In genomic region chr18:39205565-39205964, GRCh38 we compare ENCODE assay signal across 31 cellular contexts.
DNase-seq lines count a peak whose midpoint lies in the region; ATAC-seq, FAIRE-seq and TF ChIP-seq lines count a peak whose summit lies in the region.
"Had no signal": no experiment of that assay in that cellular context is flagged by ENCODE, and none has a peak within 500 bp of the region (broad histone marks: within the 10 kb centered on the region; RNA-seq: fewer than 3 reads in every experiment).

No MANE protein-coding gene starts in this region.

- H3K9me3 ChIP-seq in HepG2 (ENCODE audit: low read length) (no peaks in the 10 kb centered on the region), right lobe of liver (no peaks in the 10 kb centered on the region)
- H3K9me3 ChIP-seq: A549, MG63 had no signal

- TF ChIP-seq CTCF in HepG2 (CRISPR knock-in tag; IDR thresholded peaks at IDR 0.05) (no peak), right lobe of liver (IDR thresholded peaks at IDR 0.05) (no peak), epithelial cell of esophagus (IDR thresholded peaks at IDR 0.05; ENCODE audit: insufficient read depth, low read depth, low read length, missing control alignments) (no peak)

- H3K79me2 ChIP-seq in HepG2 (ENCODE audit: insufficient read depth, low read length): no peaks in the 10 kb centered on the region
- H3K79me2 ChIP-seq: parathyroid adenoma had no signal

- TF ChIP-seq POLR2A in HepG2 (IDR thresholded peaks at IDR 0.05; ENCODE audit: insufficient read depth in 1 of 2, low read depth in 2 of 2, low read length in 2 of 2) (no peak), right lobe of liver (IDR thresholded peaks at IDR 0.05) (no peak)

- H3K4me3 ChIP-seq in HepG2 (replicated peaks in 1 of 3; ENCODE audit: insufficient read depth in 1 of 3, low read depth in 2 of 3, low read length in 3 of 3) (no peak overlapping the region), right lobe of liver (no peak overlapping the region), epithelial cell of esophagus (ENCODE audit: low read length) (no peak overlapping the region)
- H3K4me3 ChIP-seq: A549, K562, MG63 had no signal

- H3K27ac ChIP-seq in HepG2 (ENCODE audit: extremely low read length, insufficient read depth, low read length) (peak overlapping the region; percentile 7), right lobe of liver (no peak overlapping the region)
- H3K27ac ChIP-seq: A549, parathyroid adenoma had no signal

- no TSS peak for BruUV-seq in HepG2 (replicated peaks; lab: Mats Ljungman, UMichigan)

- peak; percentile 3 for DNase-seq in HepG2 (ENCODE audit: low spot score)
- DNase-seq in right lobe of liver: no peak
- peak; percentile 77 for DNase-seq in M059J (ENCODE audit: low read depth)
- peak; percentile 69 for DNase-seq in epithelial cell of esophagus (ENCODE audit: low read depth)
- no peak for DNase-seq in stimulated activated effector memory CD8-positive, alpha-beta T cell treated with anti-CD3 and anti-CD28 coated beads, Interleukin-12 subunit alpha, Interleukin-12 subunit beta, amount 100 ng/mL, for 72 hours (ENCODE audit: low spot score in 2 of 2)
- no peak for DNase-seq in OCI-M2 (lab: John Stamatoyannopoulos, UW; ENCODE audit: unreplicated experiment)
- no peak for DNase-seq in amniotic stem cell (lab: John Stamatoyannopoulos, UW)
- DNase-seq: activated CD8-positive, alpha-beta memory T cell treated with anti-CD3 and anti-CD28 coated beads for 24 hours; activated effector memory CD4-positive, alpha-beta T cell treated with anti-CD3 and anti-CD28 coated beads, Interleukin-2, amount 50 U/mL, for 16 hours; AML-193; CD8-positive, alpha-beta T cell; cerebellar nuclear complex; DMS53; GOT3; MG63; NCI-H1417; NCI-H2081 treated with DMSO at 0.1 percent for 48 hours; NCI-H345; NCI-H774; OCI-M1; right cardiac atrium; stimulated activated CD4-positive, alpha-beta T cell treated with anti-CD3 and anti-CD28 coated beads, Interleukin-2, amount 100 ng/mL, for 48 hours; substantia nigra had no signal

- H3K9me3 Mint-ChIP-seq in stimulated activated effector memory CD8-positive, alpha-beta T cell treated with anti-CD3 and anti-CD28 coated beads, Interleukin-12 subunit alpha, Interleukin-12 subunit beta, amount 100 ng/mL, for 72 hours: peaks cover 7% of the 10 kb centered on the region

- intact Hi-C loops in HepG2 (cut with micrococcal nuclease; ENCODE audit: unreplicated experiment) (no loop called here), right lobe of liver (cut with DNase I) (no loop called here)

- H3K36me3 Mint-ChIP-seq in stimulated activated effector memory CD8-positive, alpha-beta T cell treated with anti-CD3 and anti-CD28 coated beads, Interleukin-12 subunit alpha, Interleukin-12 subunit beta, amount 100 ng/mL, for 72 hours: no peaks in the 10 kb centered on the region
- H3K36me3 Mint-ChIP-seq: CD8-positive, alpha-beta T cell; type B pancreatic cell had no signal

- no peak overlapping the region for H3K4me3 Mint-ChIP-seq in stimulated activated effector memory CD8-positive, alpha-beta T cell treated with anti-CD3 and anti-CD28 coated beads, Interleukin-12 subunit alpha, Interleukin-12 subunit beta, amount 100 ng/mL, for 72 hours
- H3K4me3 Mint-ChIP-seq: CD8-positive, alpha-beta T cell; neural crest cell; type B pancreatic cell had no signal

- in situ Hi-C loops in HepG2 (cut with HindIII; ENCODE audit: extremely low pct_ligation_motif_present, low pct_unique_long_range_greater_than_20kb): no loop called here

- H3K27ac Mint-ChIP-seq in stimulated activated effector memory CD8-positive, alpha-beta T cell treated with anti-CD3 and anti-CD28 coated beads, Interleukin-12 subunit alpha, Interleukin-12 subunit beta, amount 100 ng/mL, for 72 hours: no peak overlapping the region
- H3K27ac Mint-ChIP-seq: CD8-positive, alpha-beta T cell; type B pancreatic cell had no signal

- no peaks in the 10 kb centered on the region for H4K20me1 ChIP-seq in HepG2 (ENCODE audit: insufficient read depth, low read length)

- WGBS in HepG2 (ENCODE audit: low lambda C conversion rate): 6% methylated on average over 4 of the region's 4 CpGs
- 39% methylated on average over 4 of the region's 4 CpGs for WGBS in right lobe of liver (ENCODE audit: insufficient coverage, low coverage, low lambda C conversion rate, missing lambda C conversion rate)

- H3K27me3 ChIP-seq in HepG2 (ENCODE audit: control insufficient read depth in 1 of 2, insufficient read depth in 2 of 2, low read length in 2 of 2) (no peaks in the 10 kb centered on the region), right lobe of liver (no peaks in the 10 kb centered on the region)
- H3K27me3 ChIP-seq: MG63 had no signal

- no peaks in the 10 kb centered on the region for H3K36me3 ChIP-seq in HepG2 (replicated peaks in 1 of 2; ENCODE audit: control insufficient read depth in 1 of 2, insufficient read depth in 2 of 2, low read length in 2 of 2)
- H3K36me3 ChIP-seq in right lobe of liver: no peaks in the 10 kb centered on the region
- H3K36me3 ChIP-seq: MG63 had no signal

- FAIRE-seq in HepG2 (lab: Jason Lieb, UNC): no peak
- FAIRE-seq: A549, G401.6, GM18507, K562 had no signal

- TF ChIP-seq RAD21 in HepG2 (CRISPR knock-in tag; IDR thresholded peaks at IDR 0.05): no peak

- H2AFZ ChIP-seq in HepG2 (ENCODE audit: low read length): no peak overlapping the region
- H2AFZ ChIP-seq: parathyroid adenoma had no signal

- POLR2A ChIA-PET in HepG2 (lab: Yijun Ruan, JAX): no interaction called here

- no peaks in the 10 kb centered on the region for H3K4me1 Mint-ChIP-seq in stimulated activated effector memory CD8-positive, alpha-beta T cell treated with anti-CD3 and anti-CD28 coated beads, Interleukin-12 subunit alpha, Interleukin-12 subunit beta, amount 100 ng/mL, for 72 hours
- H3K4me1 Mint-ChIP-seq: neural crest cell had no signal

- H3K9ac ChIP-seq in HepG2 (ENCODE audit: insufficient read depth, low read depth, low read length): no peak overlapping the region
- H3K9ac ChIP-seq: parathyroid adenoma had no signal

- H3K4me1 ChIP-seq in HepG2 (ENCODE audit: insufficient read depth, low read length): peaks cover 20% of the 10 kb centered on the region
- H3K4me1 ChIP-seq in right lobe of liver: no peaks in the 10 kb centered on the region
- H3K4me1 ChIP-seq: A549, parathyroid adenoma had no signal

- 0 out of 2 replicates have a peak overlapping the region, but pooled peaks have one; percentile 14 for H3K4me2 ChIP-seq in HepG2 (ENCODE audit: low read depth, low read length)
- H3K4me2 ChIP-seq: A549 had no signal

- no peak for TF ChIP-seq EP300 in HepG2 (IDR thresholded peaks at IDR 0.05; ENCODE audit: low read depth in 2 of 2, low read length in 2 of 2)
- TF ChIP-seq EP300 in HepG2 (CRISPR knock-in tag; IDR thresholded peaks at IDR 0.05; ENCODE audit: borderline replicate concordance): no peak

- CTCF ChIA-PET in HepG2 (lab: Yijun Ruan, JAX; ENCODE audit: low intra/inter-chr PET ratio, low total read pairs): no interaction called here

- ATAC-seq in HepG2 (peak; percentile 62), right lobe of liver (no peak), HG02938 (IDR thresholded peaks at IDR 0.05; ENCODE audit: unreplicated experiment) (no peak)
- ATAC-seq in stimulated activated effector memory CD8-positive, alpha-beta T cell treated with anti-CD3 and anti-CD28 coated beads, Interleukin-12 subunit alpha, Interleukin-12 subunit beta, amount 100 ng/mL, for 72 hours: peak; percentile 26
- ATAC-seq: A549; CD8-positive, alpha-beta T cell; K562; right cardiac atrium had no signal

TF ChIP-seq in HepG2, 621 proteins besides CTCF, POLR2A, EP300 and RAD21 (continues in another document):
- TF ChIP-seq PBX2 (CRISPR knock-in tag; IDR thresholded peaks at IDR 0.05) (no peak), ZNF563 (CRISPR knock-in tag; IDR thresholded peaks at IDR 0.05) (no peak), ZBTB44 (CRISPR knock-in tag; IDR thresholded peaks at IDR 0.05) (no peak), CREB1 (IDR thresholded peaks at IDR 0.05) (no peak), CREB1 (CRISPR knock-in tag; IDR thresholded peaks at IDR 0.05) (no peak)

Comparison
In these comparisons a context has a peak if more than half of its experiments do, and no peak if none do; other contexts are left out.
1. ATAC-seq: peak in HepG2 (single experiment) and stimulated activated effector memory CD8-positive, alpha-beta T cell treated with anti-CD3 and anti-CD28 coated beads, Interleukin-12 subunit alpha, Interleukin-12 subunit beta, amount 100 ng/mL, for 72 hours (single experiment); none in right lobe of liver (0 of 4) and HG02938 (single experiment).
2. DNase-seq: peak in HepG2 (single experiment), M059J (single experiment) and epithelial cell of esophagus (single experiment); none in right lobe of liver (0 of 3), stimulated activated effector memory CD8-positive, alpha-beta T cell treated with anti-CD3 and anti-CD28 coated beads, Interleukin-12 subunit alpha, Interleukin-12 subunit beta, amount 100 ng/mL, for 72 hours (0 of 2), OCI-M2 (single experiment) and amniotic stem cell (single experiment).